ENCODE assay signal across 11 cellular contexts in the genomic region with DNA sequence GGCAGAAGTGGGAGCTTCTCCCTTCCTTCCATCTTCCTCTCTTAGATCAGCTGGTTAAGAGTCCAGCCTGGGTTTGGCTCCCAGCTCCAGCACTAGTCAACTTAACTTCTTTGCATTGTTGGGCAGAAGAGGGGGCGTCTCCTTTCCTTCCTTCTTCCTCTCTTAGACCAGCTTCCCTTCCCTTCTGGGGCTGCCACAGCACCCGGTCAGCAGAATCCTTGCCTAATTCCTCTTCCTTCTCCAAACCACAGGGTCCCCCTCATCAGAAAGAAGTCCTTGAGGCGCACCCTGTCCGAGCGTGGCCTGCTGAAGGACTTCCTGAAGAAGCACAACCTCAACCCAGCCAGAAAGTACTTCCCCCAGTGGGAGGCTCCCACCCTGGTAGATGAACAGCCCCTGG. TPM values are rescaled to one million over a fixed set of nuclear protein-coding genes. Genes with fewer than 3 reads are reported as not detected.
A peak's percentile ranks its signal among the peaks of the same experiment; 100 is the strongest.
DNase-seq lines count a peak whose midpoint lies in the region; ATAC-seq and TF ChIP-seq lines count a peak whose summit lies in the region.
"Not testable (repeated sequence)": the region's sequence is repeated elsewhere in the genome, so short reads cannot be mapped to it uniquely, and the experiment has no call there.
"Had no signal": no experiment of that assay in that cellular context is flagged by ENCODE, and none has a peak within 500 bp of the region (broad histone marks: within the 10 kb centered on the region; RNA-seq: fewer than 3 reads in every experiment).

No MANE protein-coding gene starts in this region.

- not testable (repeated sequence) for H3K27ac ChIP-seq in lower lobe of right lung

- POLR2A ChIA-PET in WTC11 (lab: Charles Lee) = not testable (repeated sequence)

- ATAC-seq in WTC11 = 0 out of 2 replicates have a peak, but pooled peaks have one; percentile 6
- ATAC-seq in Right ventricle myocardium superior (ENCODE audit: poor library complexity) = peak; percentile 69
- peak; percentile 41 to 73 for ATAC-seq in left cardiac atrium
- ATAC-seq in left lobe of liver = peak; percentile 46
- ATAC-seq in lower lobe of right lung = peak; percentile 56 to 73
- peak; percentile 46 for ATAC-seq in sciatic nerve

- not testable (repeated sequence) for H3K27me3 ChIP-seq in lower lobe of right lung (ENCODE audit: low read depth)

- H3K4me3 Mint-ChIP-seq in WTC11 = not testable (repeated sequence)

- H3K36me3 Mint-ChIP-seq in WTC11 = not testable (repeated sequence)

- H3K4me1 Mint-ChIP-seq in WTC11 = not testable (repeated sequence)

- H3K36me3 ChIP-seq in lower lobe of right lung = not testable (repeated sequence)

- not testable (repeated sequence) for H3K27me3 Mint-ChIP-seq in WTC11 (ENCODE audit: low read depth)

- H3K4me3 ChIP-seq in lower lobe of right lung = not testable (repeated sequence)

- CTCF ChIA-PET in WTC11 (lab: Charles Lee) = not testable (repeated sequence)

- H3K4me1 ChIP-seq in lower lobe of right lung = not testable (repeated sequence)

- H3K27ac Mint-ChIP-seq in WTC11 = not testable (repeated sequence)

- TF ChIP-seq CTCF in WTC11 (IDR thresholded peaks at IDR 0.05); lower lobe of right lung (IDR thresholded peaks at IDR 0.05): not testable (repeated sequence)

- intact Hi-C loops in Right ventricle myocardium superior (cut with DNase I); left cardiac atrium (cut with DNase I); lower lobe of right lung (cut with DNase I); sciatic nerve (cut with DNase I): not testable (repeated sequence)

- not testable (repeated sequence) for H3K9me3 ChIP-seq in lower lobe of right lung

- DNase-seq in WTC11 (ENCODE audit: low spot score); Right ventricle myocardium superior; left cardiac atrium; left lobe of liver (ENCODE audit: low spot score); lower lobe of right lung; sciatic nerve (ENCODE audit: low spot score): not testable (repeated sequence)

- H3K9me3 Mint-ChIP-seq in WTC11 = not testable (repeated sequence)

RNA-seq across cellular contexts. Expression of a gene that starts 0.5 kb away (rescaled TPM):
- total RNA-seq in WTC11 (2021) = 0.32 to 1.3 TPM in 2 of 3 replicates, not detected in the other
- 0.83 TPM for total RNA-seq in Right ventricle myocardium superior
- 1 to 10 TPM in 1 of 2 donors, under 1 TPM in 1; 0.41 to 3.0 TPM for total RNA-seq in left cardiac atrium
- total RNA-seq in left lobe of liver = 0.53 TPM
- 0.83 TPM for total RNA-seq in lower lobe of right lung
- not detected for total RNA-seq in sciatic nerve
- total RNA-seq: B cell; Caco-2; CD4-positive, CD25-positive, alpha-beta regulatory T cell; CD8-positive, alpha-beta T cell; HFFc6 had no signal

RNA-seq across cellular contexts. Expression of a gene that starts 18.3 kb away (rescaled TPM):
- total RNA-seq in WTC11 (2021) (0.16 to 0.35 TPM (median 0.30 TPM) in 3 replicates), Right ventricle myocardium superior (not detected), left cardiac atrium (under 1 TPM; 0.58 to 0.71 TPM), left lobe of liver (0.18 TPM), lower lobe of right lung (0.32 TPM), sciatic nerve (not detected)
- total RNA-seq: B cell; Caco-2; CD4-positive, CD25-positive, alpha-beta regulatory T cell; CD8-positive, alpha-beta T cell; HFFc6 had no signal

RNA-seq across cellular contexts. Expression of a gene that starts 19.4 kb away (rescaled TPM):
- total RNA-seq in WTC11 (2021) = 0.20 to 0.37 TPM in 2 of 3 replicates, not detected in the other
- total RNA-seq in Right ventricle myocardium superior = not detected
- 1 to 10 TPM in 1 of 2 donors, under 1 TPM in 1; 0.97 to 3.6 TPM for total RNA-seq in left cardiac atrium
- not detected for total RNA-seq in left lobe of liver
- total RNA-seq in lower lobe of right lung = 1.3 TPM
- not detected for total RNA-seq in sciatic nerve
- total RNA-seq: B cell; Caco-2; CD4-positive, CD25-positive, alpha-beta regulatory T cell; CD8-positive, alpha-beta T cell had no signal

Comparison
In these comparisons a context has a peak if more than half of its experiments do, and no peak if none do; other contexts are left out.
1. ATAC-seq: peak in every context shown above with its lines; median percentile 69 in Right ventricle myocardium superior; 64 in lower lobe of right lung; 57 in left cardiac atrium; 46 in left lobe of liver; 46 in sciatic nerve; 6 in WTC11.